ENCODE assay signal across 1 cellular context in the genomic region with DNA sequence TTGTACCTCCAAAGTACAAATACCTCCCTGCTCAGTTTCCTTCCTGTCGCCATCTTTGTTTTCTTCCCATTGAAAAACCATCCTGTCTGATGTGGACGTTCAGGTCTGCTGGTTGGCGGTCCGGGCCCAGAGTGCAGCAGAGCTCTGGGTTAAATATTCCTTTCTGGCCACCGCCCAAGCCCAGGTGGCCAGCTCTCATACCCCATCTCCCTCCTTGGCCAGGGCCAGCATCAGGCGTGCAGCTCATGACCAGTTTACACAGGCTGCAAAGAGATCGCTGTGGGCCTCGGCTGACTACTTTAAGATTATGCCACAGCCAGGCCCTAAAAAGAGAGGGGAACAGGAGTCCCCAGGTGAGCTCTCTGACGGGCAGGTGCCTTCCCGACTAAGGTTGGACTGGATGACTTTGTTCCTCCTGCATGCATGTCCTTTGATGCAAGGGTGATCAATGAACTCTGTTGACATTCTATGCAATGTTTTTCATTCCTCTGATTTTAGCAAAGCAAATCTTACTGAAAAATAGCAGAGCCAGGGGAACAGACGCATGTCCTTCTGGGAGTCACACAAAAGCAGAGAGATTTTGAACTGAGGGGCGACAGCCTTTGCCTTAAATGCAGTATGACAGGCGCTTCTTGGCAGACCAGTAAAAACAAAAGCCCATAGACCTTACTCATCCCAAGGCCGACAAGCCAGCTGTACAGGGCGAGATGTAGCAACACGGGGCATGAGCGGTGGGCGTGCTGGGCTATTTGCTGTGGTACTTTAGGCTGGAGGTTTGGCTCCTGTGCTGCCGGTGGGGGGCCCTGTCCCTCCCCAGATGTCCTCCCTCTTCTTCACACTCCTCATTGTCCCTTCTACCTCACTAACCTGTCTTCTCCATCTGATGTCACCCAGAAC.
A peak's percentile ranks its signal among the peaks of the same experiment; 100 is the strongest.
TF ChIP-seq lines count a peak whose summit lies in the region.

No MANE protein-coding gene starts in this region.

TF ChIP-seq in K562, 482 proteins besides CTCF, POLR2A, EP300 and RAD21 (continued from another document):
- TF ChIP-seq, protein P1, sequence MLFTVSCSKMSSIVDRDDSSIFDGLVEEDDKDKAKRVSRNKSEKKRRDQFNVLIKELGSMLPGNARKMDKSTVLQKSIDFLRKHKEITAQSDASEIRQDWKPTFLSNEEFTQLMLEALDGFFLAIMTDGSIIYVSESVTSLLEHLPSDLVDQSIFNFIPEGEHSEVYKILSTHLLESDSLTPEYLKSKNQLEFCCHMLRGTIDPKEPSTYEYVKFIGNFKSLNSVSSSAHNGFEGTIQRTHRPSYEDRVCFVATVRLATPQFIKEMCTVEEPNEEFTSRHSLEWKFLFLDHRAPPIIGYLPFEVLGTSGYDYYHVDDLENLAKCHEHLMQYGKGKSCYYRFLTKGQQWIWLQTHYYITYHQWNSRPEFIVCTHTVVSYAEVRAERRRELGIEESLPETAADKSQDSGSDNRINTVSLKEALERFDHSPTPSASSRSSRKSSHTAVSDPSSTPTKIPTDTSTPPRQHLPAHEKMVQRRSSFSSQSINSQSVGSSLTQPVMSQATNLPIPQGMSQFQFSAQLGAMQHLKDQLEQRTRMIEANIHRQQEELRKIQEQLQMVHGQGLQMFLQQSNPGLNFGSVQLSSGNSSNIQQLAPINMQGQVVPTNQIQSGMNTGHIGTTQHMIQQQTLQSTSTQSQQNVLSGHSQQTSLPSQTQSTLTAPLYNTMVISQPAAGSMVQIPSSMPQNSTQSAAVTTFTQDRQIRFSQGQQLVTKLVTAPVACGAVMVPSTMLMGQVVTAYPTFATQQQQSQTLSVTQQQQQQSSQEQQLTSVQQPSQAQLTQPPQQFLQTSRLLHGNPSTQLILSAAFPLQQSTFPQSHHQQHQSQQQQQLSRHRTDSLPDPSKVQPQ (CRISPR knock-in tag; IDR thresholded peaks at IDR 0.05; ENCODE audit: borderline replicate concordance) = no peak
- TF ChIP-seq POLR2G (IDR thresholded peaks at IDR 0.05; ENCODE audit: low read depth, low read length) (0 out of 2 replicates have a peak, but pooled peaks have one; percentile 39), RUNX1 (IDR thresholded peaks at IDR 0.05; ENCODE audit: low read depth) (0 out of 2 replicates have a peak, but pooled peaks have one; percentile 14), SRF (CRISPR knock-in tag; IDR thresholded peaks at IDR 0.05) (0 out of 4 replicates have a peak, but pooled peaks of 1 of the 2 experiments have one; percentile 1)
